Comparison of ENCODE assay signal across 8 cellular contexts in genomic region chr13:106568225-106569003, GRCh38. TPM values are rescaled to one million over a fixed set of nuclear protein-coding genes. Genes with fewer than 3 reads are reported as not detected.
DNase-seq lines count a peak whose midpoint lies in the region; ATAC-seq and TF ChIP-seq lines count a peak whose summit lies in the region.

No MANE protein-coding gene starts in this region.

- TF ChIP-seq CTCF in astrocyte of the cerebellum (IDR thresholded peaks at IDR 0.05; ENCODE audit: low read depth, low read length, missing control alignments) = no peak
- TF ChIP-seq CTCF in right lobe of liver (IDR thresholded peaks at IDR 0.05) = no peak
- TF ChIP-seq CTCF in upper lobe of left lung (IDR thresholded peaks at IDR 0.05) = no peak

- H3K9me3 ChIP-seq in right lobe of liver (no peaks in the 10 kb centered on the region), upper lobe of left lung (no peaks in the 10 kb centered on the region)

- DNase-seq in astrocyte of the cerebellum (ENCODE audit: low read depth) = no peak
- no peak for DNase-seq in right lobe of liver
- DNase-seq in upper lobe of left lung = no peak
- DNase-seq in central memory CD4-positive, alpha-beta T cell = no peak
- DNase-seq in T-helper 9 cell = no peak

- peak overlapping the region; percentile 76 for H3K4me3 ChIP-seq in GM08714 (ENCODE audit: low read length)
- peak overlapping the region; percentile 81 for H3K4me3 ChIP-seq in astrocyte of the cerebellum (ENCODE audit: low read depth, low read length)
- peak overlapping the region; percentile 75 to 98 (median 86) for H3K4me3 ChIP-seq in right lobe of liver
- H3K4me3 ChIP-seq in upper lobe of left lung = peak overlapping the region in 3 of 4 donors; percentile 62 to 97 (median 90)

- H3K4me1 Mint-ChIP-seq in IgD-negative memory B cell = peaks cover 40 to 48% (median 41%) of the 10 kb centered on the region in 3 donors

- peak overlapping the region; percentile 92 to 98 (median 97) for H3K27ac Mint-ChIP-seq in IgD-negative memory B cell

- peaks cover 0 to 30% (median 7%) of the 10 kb centered on the region in 4 donors for H3K4me1 ChIP-seq in right lobe of liver
- H3K4me1 ChIP-seq in upper lobe of left lung = peaks cover 32 to 42% (median 37%) of the 10 kb centered on the region in 4 donors

- TF ChIP-seq EP300 in upper lobe of left lung (IDR thresholded peaks at IDR 0.05) = no peak

- ATAC-seq in GM21528 (IDR thresholded peaks at IDR 0.05; ENCODE audit: low FRiP score, unreplicated experiment) (peak; percentile 45), right lobe of liver (peak in 2 of 4 donors; percentile 0 to 2), upper lobe of left lung (ENCODE audit: low FRiP score in 2 of 2) (peak in 1 of 2 donors; percentile 1)

- no peaks in the 10 kb centered on the region for H3K36me3 Mint-ChIP-seq in IgD-negative memory B cell

- TF ChIP-seq POLR2A in right lobe of liver (IDR thresholded peaks at IDR 0.05) (no peak), upper lobe of left lung (IDR thresholded peaks at IDR 0.05) (no peak)

- H3K27me3 ChIP-seq in right lobe of liver = no peaks in the 10 kb centered on the region
- no peaks in the 10 kb centered on the region for H3K27me3 ChIP-seq in upper lobe of left lung

- H3K27ac ChIP-seq in right lobe of liver (peak overlapping the region; percentile 13 to 99 (median 86)), upper lobe of left lung (peak overlapping the region; percentile 97 to 100 (median 98))

- in situ Hi-C loops in astrocyte of the cerebellum (cut with HindIII; ENCODE audit: low sequenced_read_pairs) = no loop called here

- H3K4me3 Mint-ChIP-seq in IgD-negative memory B cell = peak overlapping the region; percentile 94 to 98 (median 98)

- WGBS in right lobe of liver (ENCODE audit: insufficient coverage, low coverage, low lambda C conversion rate, missing lambda C conversion rate) = 5% methylated on average over 14 of the region's 19 CpGs
- WGBS in upper lobe of left lung, 2 donors = 11 to 12% methylated on average over 18 to 19 of the region's 19 CpGs

- no peaks in the 10 kb centered on the region for H3K9me3 Mint-ChIP-seq in IgD-negative memory B cell

- peaks cover 2% of the 10 kb centered on the region for H3K27me3 Mint-ChIP-seq in IgD-negative memory B cell

- intact Hi-C loops in right lobe of liver (cut with DNase I) = no loop called here

- no peaks in the 10 kb centered on the region for H3K36me3 ChIP-seq in right lobe of liver
- H3K36me3 ChIP-seq in upper lobe of left lung = no peaks in the 10 kb centered on the region

RNA-seq across cellular contexts. Expression of gene ARGLU1, which starts 0.5 kb away (rescaled TPM):
- 59.1 TPM for polyA plus RNA-seq in IgD-negative memory B cell
- total RNA-seq in right lobe of liver = 10 to 100 TPM; 19.9 to 35.6 (median 32.0) TPM
- total RNA-seq in upper lobe of left lung = 100 to 1,000 TPM in 3 of 6 donors, 10 to 100 TPM in 3; 73.6 to 411 (median 121) TPM

RNA-seq across cellular contexts. Expression of gene EFNB2, which starts 33.0 kb away (rescaled TPM):
- 0.10 TPM for polyA plus RNA-seq in IgD-negative memory B cell
- 1 to 10 TPM; 2.3 to 9.8 (median 3.9) TPM for total RNA-seq in right lobe of liver
- total RNA-seq in upper lobe of left lung = 10 to 100 TPM; 23.0 to 45.7 (median 30.9) TPM
